ENCODE assay signal across 28 cellular contexts in genomic region chr6:160934157-160934556, GRCh38.
"Had no signal": no experiment of that assay in that cellular context is flagged by ENCODE, and none has a peak within 500 bp of the region (broad histone marks: within the 10 kb centered on the region; RNA-seq: fewer than 3 reads in every experiment).

No MANE protein-coding gene starts in this region.

- H3K27ac ChIP-seq: breast epithelium, esophagus muscularis mucosa, foreskin keratinocyte, heart left ventricle, sigmoid colon, testis, transverse colon, vagina had no signal

- H3K36me3 ChIP-seq: breast epithelium, esophagus muscularis mucosa, heart left ventricle, sigmoid colon, transverse colon, vagina had no signal

- H3K4me3 ChIP-seq: breast epithelium, esophagus muscularis mucosa, heart left ventricle, sigmoid colon, testis, transverse colon, vagina had no signal

- H3K4me1 ChIP-seq: breast epithelium, foreskin keratinocyte, testis had no signal

- H3K4me3 Mint-ChIP-seq: activated B cell treated with CpG ODN at 0.5 μM for 24 hours; activated CD8-positive, alpha-beta T cell treated with anti-CD3 and anti-CD28 coated beads for 36 hours; activated naive CD4-positive, alpha-beta T cell treated with anti-CD3 and anti-CD28 coated beads, Interleukin-2, amount 50 U/mL, for 24 hours; activated naive CD8-positive, alpha-beta T cell treated with anti-CD3 and anti-CD28 coated beads, Interleukin-2, amount 50 U/mL, for 24 hours; activated T-cell treated with anti-CD3 and anti-CD28 coated beads, Interleukin-2, amount 50 U/mL, for 4 hours; central memory CD8-positive, alpha-beta T cell; dendritic cell treated with granulocyte-macrophage colony-stimulating factor and Interleukin-4, amounts not matched to agents 40 ng/mL and 50 ng/mL, for 4 days; immature natural killer cell; natural killer cell; stimulated activated naive B cell treated with anti-CD40 and anti-IgM and Interleukin-4, amounts not matched to agents 10 μg/mL and 1 μg/mL and 100 μg/mL, for 72 hours; T-helper 2 cell treated with Interferon-gamma antibody and Interleukin-4, amounts not matched to agents 5 μg/mL and 100 μg/mL, for 36 hours had no signal

- H3K9me3 Mint-ChIP-seq: activated B cell treated with CpG ODN at 0.5 μM for 24 hours; activated CD8-positive, alpha-beta T cell treated with anti-CD3 and anti-CD28 coated beads for 36 hours; activated naive CD4-positive, alpha-beta T cell treated with anti-CD3 and anti-CD28 coated beads, Interleukin-2, amount 50 U/mL, for 24 hours; activated naive CD8-positive, alpha-beta T cell treated with anti-CD3 and anti-CD28 coated beads, Interleukin-2, amount 50 U/mL, for 24 hours; activated T-cell treated with anti-CD3 and anti-CD28 coated beads, Interleukin-2, amount 50 U/mL, for 4 hours; activated T-helper 2 cell treated with anti-CD3 and anti-CD28 coated beads, Interferon-gamma antibody, Interleukin-2, Interleukin-4, amounts not matched to agents 10 μg/mL and 5 μg/mL and 100 μg/mL, durations not matched to agents 14 hours and 24 hours and 36 hours; central memory CD8-positive, alpha-beta T cell; dendritic cell treated with granulocyte-macrophage colony-stimulating factor and Interleukin-4, amounts not matched to agents 40 ng/mL and 50 ng/mL, for 4 days; endodermal cell; natural killer cell; T-helper 2 cell treated with Interferon-gamma antibody and Interleukin-4, amounts not matched to agents 5 μg/mL and 100 μg/mL, for 36 hours had no signal

- DNase-seq: activated B cell treated with CpG ODN at 0.5 μM for 24 hours; activated CD4-positive, alpha-beta T cell treated with anti-CD3 and anti-CD28 coated beads, Interleukin-2, amount 50 U/mL, for 1 hour; activated CD8-positive, alpha-beta T cell treated with anti-CD3 and anti-CD28 coated beads for 36 hours; activated naive CD8-positive, alpha-beta T cell treated with anti-CD3 and anti-CD28 coated beads, Interleukin-2, amount 50 U/mL, for 24 hours; activated T-cell treated with anti-CD3 and anti-CD28 coated beads, Interleukin-2, amount 50 U/mL, for 4 hours; endodermal cell; foreskin keratinocyte; heart left ventricle; hypothalamus; immature natural killer cell; kidney; left colon; natural killer cell; sigmoid colon; small intestine; stimulated activated CD4-positive, alpha-beta T cell treated with anti-CD3 and anti-CD28 coated beads, Interleukin-4, amount 100 ng/mL, for 24 hours; stimulated activated naive B cell treated with anti-CD40 and anti-IgM and Interleukin-4, amounts not matched to agents 10 μg/mL and 1 μg/mL and 100 μg/mL, for 72 hours; T-helper 1 cell; testis; transverse colon had no signal

- H3K27ac Mint-ChIP-seq: activated B cell treated with CpG ODN at 0.5 μM for 24 hours; activated CD8-positive, alpha-beta T cell treated with anti-CD3 and anti-CD28 coated beads for 36 hours; activated naive CD4-positive, alpha-beta T cell treated with anti-CD3 and anti-CD28 coated beads, Interleukin-2, amount 50 U/mL, for 24 hours; activated naive CD8-positive, alpha-beta T cell treated with anti-CD3 and anti-CD28 coated beads, Interleukin-2, amount 50 U/mL, for 24 hours; activated T-helper 2 cell treated with anti-CD3 and anti-CD28 coated beads, Interferon-gamma antibody, Interleukin-2, Interleukin-4, amounts not matched to agents 10 μg/mL and 5 μg/mL and 100 μg/mL, durations not matched to agents 14 hours and 24 hours and 36 hours; dendritic cell treated with granulocyte-macrophage colony-stimulating factor and Interleukin-4, amounts not matched to agents 40 ng/mL and 50 ng/mL, for 4 days; immature natural killer cell; natural killer cell; stimulated activated naive B cell treated with anti-CD40 and anti-IgM and Interleukin-4, amounts not matched to agents 10 μg/mL and 1 μg/mL and 100 μg/mL, for 72 hours; T-helper 2 cell treated with Interferon-gamma antibody and Interleukin-4, amounts not matched to agents 5 μg/mL and 100 μg/mL, for 36 hours had no signal

- H3K9me3 ChIP-seq: esophagus muscularis mucosa, sigmoid colon, testis, transverse colon, vagina had no signal

- ATAC-seq: activated CD8-positive, alpha-beta T cell treated with anti-CD3 and anti-CD28 coated beads for 36 hours; activated naive CD8-positive, alpha-beta T cell treated with anti-CD3 and anti-CD28 coated beads, Interleukin-2, amount 50 U/mL, for 24 hours; activated T-cell treated with anti-CD3 and anti-CD28 coated beads, Interleukin-2, amount 50 U/mL, for 4 hours; foreskin keratinocyte; left colon; stimulated activated naive B cell treated with anti-CD40 and anti-IgM and Interleukin-4, amounts not matched to agents 10 μg/mL and 1 μg/mL and 100 μg/mL, for 72 hours had no signal

- H3K4me1 Mint-ChIP-seq: activated naive CD4-positive, alpha-beta T cell treated with anti-CD3 and anti-CD28 coated beads, Interleukin-2, amount 50 U/mL, for 24 hours; activated naive CD8-positive, alpha-beta T cell treated with anti-CD3 and anti-CD28 coated beads, Interleukin-2, amount 50 U/mL, for 24 hours; central memory CD8-positive, alpha-beta T cell; natural killer cell; stimulated activated naive B cell treated with anti-CD40 and anti-IgM and Interleukin-4, amounts not matched to agents 10 μg/mL and 1 μg/mL and 100 μg/mL, for 72 hours had no signal

- H3K27me3 ChIP-seq: breast epithelium, testis, vagina had no signal

- FAIRE-seq: kidney, small intestine had no signal

- H3K36me3 Mint-ChIP-seq: activated naive CD4-positive, alpha-beta T cell treated with anti-CD3 and anti-CD28 coated beads, Interleukin-2, amount 50 U/mL, for 24 hours; immature natural killer cell; natural killer cell; stimulated activated naive B cell treated with anti-CD40 and anti-IgM and Interleukin-4, amounts not matched to agents 10 μg/mL and 1 μg/mL and 100 μg/mL, for 72 hours had no signal
